8 cellular contexts compared by ENCODE assay signal in genomic region chr1:26321315-26322041, GRCh38. TPM values are rescaled to one million over a fixed set of nuclear protein-coding genes. Genes with fewer than 3 reads are reported as not detected.
DNase-seq lines count a peak whose midpoint lies in the region; ATAC-seq and TF ChIP-seq lines count a peak whose summit lies in the region.

No MANE protein-coding gene starts in this region.

- TF ChIP-seq CTCF in ascending aorta (IDR thresholded peaks at IDR 0.05) (peak; percentile 86 to 95 (median 90)), hepatocyte (IDR thresholded peaks at IDR 0.05; ENCODE audit: poor library complexity) (peak; percentile 94)

- no peaks in the 10 kb centered on the region for H3K9me3 ChIP-seq in ascending aorta
- H3K9me3 ChIP-seq in hepatocyte (ENCODE audit: low read depth): no peaks in the 10 kb centered on the region

- intact Hi-C loops in ascending aorta (cut with DNase I): loop anchor here (1.0 to 5.0 kb wide), 4 partner anchors 46 to 219 kb away; partner anchors contain the start of genes C1orf232, CEP85 and ZNF593

- peak; percentile 66 for DNase-seq in COLO829 (ENCODE audit: low spot score)
- DNase-seq in H4 (ENCODE audit: low spot score): peak; percentile 75
- peak; percentile 25 for DNase-seq in NCI-H2029 (lab: John Stamatoyannopoulos, UW)
- DNase-seq in T1000 (lab: John Stamatoyannopoulos, UW): peak; percentile 78
- peak; percentile 69 to 97 for DNase-seq in ascending aorta (ENCODE audit: low spot score in 2 of 2)
- DNase-seq in hepatocyte (ENCODE audit: low spot score): peak; percentile 89
- DNase-seq in skeletal muscle cell (ENCODE audit: low read depth): peak; percentile 32

- peaks cover 0 to 3% of the 10 kb centered on the region in 2 donors for H3K4me1 ChIP-seq in ascending aorta
- no peaks in the 10 kb centered on the region for H3K4me1 ChIP-seq in hepatocyte (ENCODE audit: insufficient read depth)

- ATAC-seq in GM21515 (IDR thresholded peaks at IDR 0.05; ENCODE audit: unreplicated experiment): no peak

- H3K36me3 ChIP-seq in ascending aorta: no peaks in the 10 kb centered on the region
- H3K36me3 ChIP-seq in hepatocyte (replicated peaks; ENCODE audit: insufficient read depth, low read depth): no peaks in the 10 kb centered on the region

- H3K27me3 ChIP-seq in ascending aorta (no peaks in the 10 kb centered on the region), hepatocyte (no peaks in the 10 kb centered on the region)

- H3K4me3 ChIP-seq in ascending aorta (no peak overlapping the region), hepatocyte (no peak overlapping the region), skeletal muscle cell (ENCODE audit: low read depth, low read length) (no peak overlapping the region)

- no peak overlapping the region for H3K4me2 ChIP-seq in hepatocyte

- H3K79me2 ChIP-seq in hepatocyte: no peaks in the 10 kb centered on the region

- no peak overlapping the region for H3K27ac ChIP-seq in ascending aorta
- H3K27ac ChIP-seq in hepatocyte: no peak overlapping the region

- no peaks in the 10 kb centered on the region for H4K20me1 ChIP-seq in hepatocyte (ENCODE audit: insufficient read depth, poor library complexity, severe bottlenecking)

- no peak overlapping the region for H2AFZ ChIP-seq in hepatocyte

- 32% methylated on average over 16 of the region's 16 CpGs for WGBS in hepatocyte (ENCODE audit: low lambda C conversion rate, missing lambda C conversion rate)

- no peaks in the 10 kb centered on the region for H3K9me2 ChIP-seq in hepatocyte (replicated peaks; ENCODE audit: insufficient read depth)

RNA-seq across cellular contexts. Expression of gene CD52, which starts 3.7 kb away (rescaled TPM):
- total RNA-seq in H4 (2014; rRNA removed; shearing (Covaris generic)): 3.0 TPM in 1 of 2 replicates, not detected in the other
- not detected for total RNA-seq in ascending aorta
- total RNA-seq in hepatocyte: 1.2 and 8.1 TPM in 2 replicates
- polyA plus RNA-seq in hepatocyte: 3.9 and 12.9 TPM in 2 replicates

RNA-seq across cellular contexts. Expression of gene UBXN11, which starts 15.0 kb away (rescaled TPM):
- total RNA-seq in H4 (2014; rRNA removed; shearing (Covaris generic)): 0.74 and 3.8 TPM in 2 replicates
- total RNA-seq in ascending aorta (14.5 TPM), hepatocyte (3.1 and 6.9 TPM in 2 replicates)
- polyA plus RNA-seq in hepatocyte: 17.1 and 34.0 TPM in 2 replicates

RNA-seq across cellular contexts. Expression of gene CRYBG2, which starts 32.5 kb away (rescaled TPM):
- not detected in 2 replicates for total RNA-seq in H4 (2014; rRNA removed; shearing (Covaris generic))
- not detected for total RNA-seq in ascending aorta
- 7.1 and 15.6 TPM in 2 replicates for total RNA-seq in hepatocyte
- polyA plus RNA-seq in hepatocyte: 20.1 and 21.6 TPM in 2 replicates

RNA-seq across cellular contexts. Expression of gene SH3BGRL3, which starts 41.6 kb away (rescaled TPM):
- total RNA-seq in H4 (2014; rRNA removed; shearing (Covaris generic)): 77.7 and 126 TPM in 2 replicates
- total RNA-seq in ascending aorta (228 TPM), hepatocyte (35.9 and 36.6 TPM in 2 replicates)
- 411 and 420 TPM in 2 replicates for polyA plus RNA-seq in hepatocyte

RNA-seq across cellular contexts. Expression of gene ZNF683, which starts 51.1 kb away (rescaled TPM):
- not detected in 2 replicates for total RNA-seq in H4 (2014; rRNA removed; shearing (Covaris generic))
- total RNA-seq in ascending aorta: not detected
- total RNA-seq in hepatocyte: not detected in 2 replicates
- polyA plus RNA-seq in hepatocyte: not detected in 2 replicates

Comparison
In these comparisons a context has a peak if more than half of its experiments do, and no peak if none do; other contexts are left out.
1. DNase-seq: peak in every context shown above with its lines; median percentile 89 in hepatocyte; 83 in ascending aorta; 78 in T1000; 75 in H4; 66 in COLO829; 32 in skeletal muscle cell; 25 in NCI-H2029.